ENCODE assay signal across 15 cellular contexts in genomic region chr2:11869423-11869991, GRCh38.
"Had no signal": no experiment of that assay in that cellular context is flagged by ENCODE, and none has a peak within 500 bp of the region (broad histone marks: within the 10 kb centered on the region; RNA-seq: fewer than 3 reads in every experiment).

No MANE protein-coding gene starts in this region.

- H3K27me3 ChIP-seq: brain microvascular endothelial cell, sigmoid colon, upper lobe of left lung had no signal

- DNase-seq: activated CD4-positive, alpha-beta T cell treated with anti-CD3 and anti-CD28 coated beads, Interleukin-2, amount 10 ng/mL, durations not matched to agents 7 days and 5 days; activated T-cell treated with anti-CD3 and anti-CD28 coated beads, Interleukin-2, amount 50 U/mL, for 24 hours; anterior cingulate cortex; brain microvascular endothelial cell; dermis blood vessel endothelial cell; immature natural killer cell; lower lobe of right lung; natural killer cell; sigmoid colon; stimulated activated CD4-positive, alpha-beta T cell treated with anti-CD3 and anti-CD28 coated beads, Interleukin-1b, Interleukin-23, amount 100 ng/mL, for 48 hours; stimulated activated naive CD8-positive, alpha-beta T cell treated with anti-CD3 and anti-CD28 coated beads, Interleukin-15, amount 100 ng/mL, for 72 hours; SW 1271; upper lobe of left lung had no signal

- H3K4me1 Mint-ChIP-seq: central memory CD8-positive, alpha-beta T cell had no signal

- ATAC-seq: lower lobe of right lung; natural killer cell; stimulated activated naive CD8-positive, alpha-beta T cell treated with anti-CD3 and anti-CD28 coated beads, Interleukin-15, amount 100 ng/mL, for 72 hours had no signal

- H3K9me3 Mint-ChIP-seq: activated CD4-positive, alpha-beta T cell treated with anti-CD3 and anti-CD28 coated beads, Interleukin-2, amount 10 ng/mL, durations not matched to agents 7 days and 5 days; activated T-cell treated with anti-CD3 and anti-CD28 coated beads, Interleukin-2, amount 50 U/mL, for 24 hours; central memory CD8-positive, alpha-beta T cell; natural killer cell; stimulated activated naive CD8-positive, alpha-beta T cell treated with anti-CD3 and anti-CD28 coated beads, Interleukin-15, amount 100 ng/mL, for 72 hours had no signal

- H3K4me3 ChIP-seq: lower lobe of right lung, prostate gland, sigmoid colon, upper lobe of left lung had no signal

- H3K4me1 ChIP-seq: prostate gland had no signal

- H3K36me3 Mint-ChIP-seq: immature natural killer cell, natural killer cell had no signal

- H3K27ac ChIP-seq: brain microvascular endothelial cell, lower lobe of right lung, prostate gland, sigmoid colon, upper lobe of left lung had no signal

- H3K27me3 Mint-ChIP-seq: central memory CD8-positive, alpha-beta T cell had no signal

- H3K27ac Mint-ChIP-seq: activated CD4-positive, alpha-beta T cell treated with anti-CD3 and anti-CD28 coated beads, Interleukin-2, amount 10 ng/mL, durations not matched to agents 7 days and 5 days; activated T-cell treated with anti-CD3 and anti-CD28 coated beads, Interleukin-2, amount 50 U/mL, for 24 hours; immature natural killer cell; natural killer cell; stimulated activated naive CD8-positive, alpha-beta T cell treated with anti-CD3 and anti-CD28 coated beads, Interleukin-15, amount 100 ng/mL, for 72 hours had no signal

- H3K4me3 Mint-ChIP-seq: activated CD4-positive, alpha-beta T cell treated with anti-CD3 and anti-CD28 coated beads, Interleukin-2, amount 10 ng/mL, durations not matched to agents 7 days and 5 days; activated T-cell treated with anti-CD3 and anti-CD28 coated beads, Interleukin-2, amount 50 U/mL, for 24 hours; central memory CD8-positive, alpha-beta T cell; immature natural killer cell; natural killer cell; stimulated activated naive CD8-positive, alpha-beta T cell treated with anti-CD3 and anti-CD28 coated beads, Interleukin-15, amount 100 ng/mL, for 72 hours had no signal

- H3K36me3 ChIP-seq: brain microvascular endothelial cell, lower lobe of right lung, prostate gland, sigmoid colon, upper lobe of left lung had no signal
